Comparison of ENCODE assay signal across 1 cellular context in genomic region chr2:118774458-118775133, GRCh38.
TF ChIP-seq lines count a peak whose summit lies in the region.

No MANE protein-coding gene starts in this region.

TF ChIP-seq in GM23338, 12 proteins besides CTCF, POLR2A, EP300 and RAD21 (continued from another document):
- TF ChIP-seq, protein P1, sequence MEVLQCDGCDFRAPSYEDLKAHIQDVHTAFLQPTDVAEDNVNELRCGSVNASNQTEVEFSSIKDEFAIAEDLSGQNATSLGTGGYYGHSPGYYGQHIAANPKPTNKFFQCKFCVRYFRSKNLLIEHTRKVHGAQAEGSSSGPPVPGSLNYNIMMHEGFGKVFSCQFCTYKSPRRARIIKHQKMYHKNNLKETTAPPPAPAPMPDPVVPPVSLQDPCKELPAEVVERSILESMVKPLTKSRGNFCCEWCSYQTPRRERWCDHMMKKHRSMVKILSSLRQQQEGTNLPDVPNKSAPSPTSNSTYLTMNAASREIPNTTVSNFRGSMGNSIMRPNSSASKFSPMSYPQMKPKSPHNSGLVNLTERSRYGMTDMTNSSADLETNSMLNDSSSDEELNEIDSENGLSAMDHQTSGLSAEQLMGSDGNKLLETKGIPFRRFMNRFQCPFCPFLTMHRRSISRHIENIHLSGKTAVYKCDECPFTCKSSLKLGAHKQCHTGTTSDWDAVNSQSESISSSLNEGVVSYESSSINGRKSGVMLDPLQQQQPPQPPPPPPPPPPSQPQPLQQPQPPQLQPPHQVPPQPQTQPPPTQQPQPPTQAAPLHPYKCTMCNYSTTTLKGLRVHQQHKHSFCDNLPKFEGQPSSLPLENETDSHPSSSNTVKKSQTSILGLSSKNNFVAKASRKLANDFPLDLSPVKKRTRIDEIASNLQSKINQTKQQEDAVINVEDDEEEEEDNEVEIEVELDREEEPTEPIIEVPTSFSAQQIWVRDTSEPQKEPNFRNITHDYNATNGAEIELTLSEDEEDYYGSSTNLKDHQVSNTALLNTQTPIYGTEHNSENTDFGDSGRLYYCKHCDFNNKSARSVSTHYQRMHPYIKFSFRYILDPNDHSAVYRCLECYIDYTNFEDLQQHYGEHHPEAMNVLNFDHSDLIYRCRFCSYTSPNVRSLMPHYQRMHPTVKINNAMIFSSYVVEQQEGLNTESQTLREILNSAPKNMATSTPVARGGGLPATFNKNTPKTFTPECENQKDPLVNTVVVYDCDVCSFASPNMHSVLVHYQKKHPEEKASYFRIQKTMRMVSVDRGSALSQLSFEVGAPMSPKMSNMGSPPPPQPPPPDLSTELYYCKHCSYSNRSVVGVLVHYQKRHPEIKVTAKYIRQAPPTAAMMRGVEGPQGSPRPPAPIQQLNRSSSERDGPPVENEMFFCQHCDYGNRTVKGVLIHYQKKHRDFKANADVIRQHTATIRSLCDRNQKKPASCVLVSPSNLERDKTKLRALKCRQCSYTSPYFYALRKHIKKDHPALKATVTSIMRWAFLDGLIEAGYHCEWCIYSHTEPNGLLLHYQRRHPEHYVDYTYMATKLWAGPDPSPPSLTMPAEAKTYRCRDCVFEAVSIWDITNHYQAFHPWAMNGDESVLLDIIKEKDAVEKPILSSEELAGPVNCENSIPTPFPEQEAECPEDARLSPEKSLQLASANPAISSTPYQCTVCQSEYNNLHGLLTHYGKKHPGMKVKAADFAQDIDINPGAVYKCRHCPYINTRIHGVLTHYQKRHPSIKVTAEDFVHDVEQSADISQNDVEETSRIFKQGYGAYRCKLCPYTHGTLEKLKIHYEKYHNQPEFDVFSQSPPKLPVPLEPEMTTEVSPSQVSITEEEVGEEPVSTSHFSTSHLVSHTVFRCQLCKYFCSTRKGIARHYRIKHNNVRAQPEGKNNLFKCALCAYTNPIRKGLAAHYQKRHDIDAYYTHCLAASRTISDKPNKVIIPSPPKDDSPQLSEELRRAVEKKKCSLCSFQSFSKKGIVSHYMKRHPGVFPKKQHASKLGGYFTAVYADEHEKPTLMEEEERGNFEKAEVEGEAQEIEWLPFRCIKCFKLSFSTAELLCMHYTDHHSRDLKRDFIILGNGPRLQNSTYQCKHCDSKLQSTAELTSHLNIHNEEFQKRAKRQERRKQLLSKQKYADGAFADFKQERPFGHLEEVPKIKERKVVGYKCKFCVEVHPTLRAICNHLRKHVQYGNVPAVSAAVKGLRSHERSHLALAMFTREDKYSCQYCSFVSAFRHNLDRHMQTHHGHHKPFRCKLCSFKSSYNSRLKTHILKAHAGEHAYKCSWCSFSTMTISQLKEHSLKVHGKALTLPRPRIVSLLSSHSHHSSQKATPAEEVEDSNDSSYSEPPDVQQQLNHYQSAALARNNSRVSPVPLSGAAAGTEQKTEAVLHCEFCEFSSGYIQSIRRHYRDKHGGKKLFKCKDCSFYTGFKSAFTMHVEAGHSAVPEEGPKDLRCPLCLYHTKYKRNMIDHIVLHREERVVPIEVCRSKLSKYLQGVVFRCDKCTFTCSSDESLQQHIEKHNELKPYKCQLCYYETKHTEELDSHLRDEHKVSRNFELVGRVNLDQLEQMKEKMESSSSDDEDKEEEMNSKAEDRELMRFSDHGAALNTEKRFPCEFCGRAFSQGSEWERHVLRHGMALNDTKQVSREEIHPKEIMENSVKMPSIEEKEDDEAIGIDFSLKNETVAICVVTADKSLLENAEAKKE (CRISPR knock-in tag; IDR thresholded peaks at IDR 0.05) = no peak
- TF ChIP-seq STAT1 (IDR thresholded peaks at IDR 0.05; ENCODE audit: unreplicated experiment) (no peak), JUNB (IDR thresholded peaks at IDR 0.05; ENCODE audit: unreplicated experiment) (no peak), ZNF114 (CRISPR knock-in tag; IDR thresholded peaks at IDR 0.05) (no peak), POLR2AphosphoS5 (IDR thresholded peaks at IDR 0.05; ENCODE audit: low read depth) (peak; percentile 55), EZH2 (IDR thresholded peaks at IDR 0.05; ENCODE audit: low read depth, unreplicated experiment) (peak; percentile 60), ZNF331 (CRISPR knock-in tag; IDR thresholded peaks at IDR 0.05; ENCODE audit: low read depth) (no peak), CREB1 (CRISPR knock-in tag; IDR thresholded peaks at IDR 0.05; ENCODE audit: low read depth) (no peak), EZH2phosphoT487 (IDR thresholded peaks at IDR 0.05; ENCODE audit: unreplicated experiment) (no peak)
